Comparison of ENCODE assay signal across 20 cellular contexts in genomic region chr16:56362706-56363105, GRCh38.
"Had no signal": no experiment of that assay in that cellular context is flagged by ENCODE, and none has a peak within 500 bp of the region (broad histone marks: within the 10 kb centered on the region; RNA-seq: fewer than 3 reads in every experiment).

No MANE protein-coding gene starts in this region.

- H3K9me3 ChIP-seq: breast epithelium, esophagus squamous epithelium, heart right ventricle, left ventricle myocardium inferior, neutrophil, pancreas, sigmoid colon, suprapubic skin had no signal

- H3K27ac Mint-ChIP-seq: activated naive CD4-positive, alpha-beta T cell treated with anti-CD3 and anti-CD28 coated beads, Interleukin-2, amount 10 ng/mL, durations not matched to agents 7 days and 5 days; dendritic cell treated with granulocyte-macrophage colony-stimulating factor and Interleukin-4, amounts not matched to agents 40 ng/mL and 50 ng/mL, for 4 days had no signal

- H3K4me3 Mint-ChIP-seq: activated naive CD4-positive, alpha-beta T cell treated with anti-CD3 and anti-CD28 coated beads, Interleukin-2, amount 10 ng/mL, durations not matched to agents 7 days and 5 days; dendritic cell treated with granulocyte-macrophage colony-stimulating factor and Interleukin-4, amounts not matched to agents 40 ng/mL and 50 ng/mL, for 4 days; natural killer cell had no signal

- H3K27me3 Mint-ChIP-seq: activated naive CD4-positive, alpha-beta T cell treated with anti-CD3 and anti-CD28 coated beads, Interleukin-2, amount 10 ng/mL, durations not matched to agents 7 days and 5 days; dendritic cell treated with granulocyte-macrophage colony-stimulating factor and Interleukin-4, amounts not matched to agents 40 ng/mL and 50 ng/mL, for 4 days had no signal

- H3K4me3 ChIP-seq: breast epithelium, esophagus squamous epithelium, heart right ventricle, left ventricle myocardium inferior, pancreas, sigmoid colon, suprapubic skin had no signal

- H3K27me3 ChIP-seq: breast epithelium, esophagus squamous epithelium, heart right ventricle, neutrophil, pancreas, sigmoid colon, suprapubic skin had no signal

- H3K4me1 ChIP-seq: breast epithelium, left ventricle myocardium inferior, pancreas, suprapubic skin had no signal

- FAIRE-seq: astrocyte, endothelial cell of umbilical vein, pancreas had no signal

- H3K36me3 ChIP-seq: breast epithelium had no signal

- H3K9me3 Mint-ChIP-seq: activated naive CD4-positive, alpha-beta T cell treated with anti-CD3 and anti-CD28 coated beads, Interleukin-2, amount 10 ng/mL, durations not matched to agents 7 days and 5 days; dendritic cell treated with granulocyte-macrophage colony-stimulating factor and Interleukin-4, amounts not matched to agents 40 ng/mL and 50 ng/mL, for 4 days; natural killer cell had no signal

- DNase-seq: activated CD4-positive, alpha-beta T cell treated with anti-CD3 and anti-CD28 coated beads, Interleukin-2, amount 50 U/mL, for 1 hour; activated effector memory CD4-positive, alpha-beta T cell treated with Interleukin-2 at 50 U/mL for 16 hours; activated naive CD4-positive, alpha-beta T cell treated with anti-CD3 and anti-CD28 coated beads, Interleukin-2, amount 10 ng/mL, durations not matched to agents 7 days and 5 days; effector memory CD4-positive, alpha-beta T cell; esophagus squamous epithelium; heart right ventricle; left ventricle myocardium inferior; natural killer cell; stimulated activated CD4-positive, alpha-beta T cell treated with anti-CD3 and anti-CD28 coated beads, Interleukin-4, amount 100 ng/mL, for 24 hours; stimulated activated naive CD4-positive, alpha-beta T cell treated with Interleukin-2 at 50 U/mL for 16 hours; trophoblast cell had no signal

- H3K27ac ChIP-seq: breast epithelium, esophagus squamous epithelium, heart right ventricle, left ventricle myocardium inferior, neutrophil, pancreas, sigmoid colon, suprapubic skin had no signal

- ATAC-seq: activated CD4-positive, CD25-positive, alpha-beta regulatory T cell treated with anti-CD3 and anti-CD28 coated beads, Interleukin-2, amount 50 U/mL, for 24 hours; heart right ventricle; natural killer cell; pancreas had no signal

- H3K36me3 Mint-ChIP-seq: natural killer cell had no signal
